2 cellular contexts compared by ENCODE assay signal in the genomic region with DNA sequence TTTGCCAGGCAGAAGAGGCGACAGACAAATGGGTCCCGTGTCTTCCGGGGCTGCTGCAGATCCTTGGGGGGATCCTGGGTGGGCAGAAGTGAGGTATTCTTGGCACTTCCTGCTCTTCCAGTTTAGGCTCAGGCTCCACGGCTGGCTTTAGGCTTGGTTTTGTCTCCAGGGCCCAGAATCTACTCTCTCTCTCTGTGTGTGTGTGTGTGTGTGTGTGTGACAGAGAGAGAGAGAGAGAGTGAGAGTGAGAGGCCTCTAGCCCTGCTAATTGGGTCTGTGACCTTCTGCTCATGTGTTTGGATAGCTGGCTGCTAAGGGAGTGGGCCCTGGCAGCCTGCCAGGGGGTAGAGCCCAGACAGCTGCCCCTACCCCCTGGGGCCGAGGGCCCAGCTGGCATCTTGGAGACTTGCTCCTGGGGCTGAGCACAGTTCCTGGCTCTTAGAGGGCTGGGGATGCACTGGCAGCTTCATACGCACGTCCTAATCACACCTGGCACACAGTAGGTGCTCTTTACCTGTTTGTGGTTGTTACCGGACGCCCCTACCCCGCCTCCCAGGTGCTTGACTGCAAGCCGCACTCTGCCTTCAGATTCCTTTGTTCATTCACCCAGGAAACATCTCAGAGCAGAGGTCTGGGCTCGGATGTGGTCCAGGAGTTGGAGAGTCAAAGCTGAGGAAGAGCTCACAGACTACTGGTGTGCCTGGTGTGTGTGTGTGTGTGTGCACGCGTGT.
TF ChIP-seq lines count a peak whose summit lies in the region.

No MANE protein-coding gene starts in this region.

TF ChIP-seq in WTC11, 78 proteins besides CTCF, POLR2A, EP300 and RAD21:
- TF ChIP-seq, protein P1, sequence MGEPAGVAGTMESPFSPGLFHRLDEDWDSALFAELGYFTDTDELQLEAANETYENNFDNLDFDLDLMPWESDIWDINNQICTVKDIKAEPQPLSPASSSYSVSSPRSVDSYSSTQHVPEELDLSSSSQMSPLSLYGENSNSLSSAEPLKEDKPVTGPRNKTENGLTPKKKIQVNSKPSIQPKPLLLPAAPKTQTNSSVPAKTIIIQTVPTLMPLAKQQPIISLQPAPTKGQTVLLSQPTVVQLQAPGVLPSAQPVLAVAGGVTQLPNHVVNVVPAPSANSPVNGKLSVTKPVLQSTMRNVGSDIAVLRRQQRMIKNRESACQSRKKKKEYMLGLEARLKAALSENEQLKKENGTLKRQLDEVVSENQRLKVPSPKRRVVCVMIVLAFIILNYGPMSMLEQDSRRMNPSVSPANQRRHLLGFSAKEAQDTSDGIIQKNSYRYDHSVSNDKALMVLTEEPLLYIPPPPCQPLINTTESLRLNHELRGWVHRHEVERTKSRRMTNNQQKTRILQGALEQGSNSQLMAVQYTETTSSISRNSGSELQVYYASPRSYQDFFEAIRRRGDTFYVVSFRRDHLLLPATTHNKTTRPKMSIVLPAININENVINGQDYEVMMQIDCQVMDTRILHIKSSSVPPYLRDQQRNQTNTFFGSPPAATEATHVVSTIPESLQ (CRISPR knock-in tag; IDR thresholded peaks at IDR 0.05) = no peak
- TF ChIP-seq, protein P2, sequence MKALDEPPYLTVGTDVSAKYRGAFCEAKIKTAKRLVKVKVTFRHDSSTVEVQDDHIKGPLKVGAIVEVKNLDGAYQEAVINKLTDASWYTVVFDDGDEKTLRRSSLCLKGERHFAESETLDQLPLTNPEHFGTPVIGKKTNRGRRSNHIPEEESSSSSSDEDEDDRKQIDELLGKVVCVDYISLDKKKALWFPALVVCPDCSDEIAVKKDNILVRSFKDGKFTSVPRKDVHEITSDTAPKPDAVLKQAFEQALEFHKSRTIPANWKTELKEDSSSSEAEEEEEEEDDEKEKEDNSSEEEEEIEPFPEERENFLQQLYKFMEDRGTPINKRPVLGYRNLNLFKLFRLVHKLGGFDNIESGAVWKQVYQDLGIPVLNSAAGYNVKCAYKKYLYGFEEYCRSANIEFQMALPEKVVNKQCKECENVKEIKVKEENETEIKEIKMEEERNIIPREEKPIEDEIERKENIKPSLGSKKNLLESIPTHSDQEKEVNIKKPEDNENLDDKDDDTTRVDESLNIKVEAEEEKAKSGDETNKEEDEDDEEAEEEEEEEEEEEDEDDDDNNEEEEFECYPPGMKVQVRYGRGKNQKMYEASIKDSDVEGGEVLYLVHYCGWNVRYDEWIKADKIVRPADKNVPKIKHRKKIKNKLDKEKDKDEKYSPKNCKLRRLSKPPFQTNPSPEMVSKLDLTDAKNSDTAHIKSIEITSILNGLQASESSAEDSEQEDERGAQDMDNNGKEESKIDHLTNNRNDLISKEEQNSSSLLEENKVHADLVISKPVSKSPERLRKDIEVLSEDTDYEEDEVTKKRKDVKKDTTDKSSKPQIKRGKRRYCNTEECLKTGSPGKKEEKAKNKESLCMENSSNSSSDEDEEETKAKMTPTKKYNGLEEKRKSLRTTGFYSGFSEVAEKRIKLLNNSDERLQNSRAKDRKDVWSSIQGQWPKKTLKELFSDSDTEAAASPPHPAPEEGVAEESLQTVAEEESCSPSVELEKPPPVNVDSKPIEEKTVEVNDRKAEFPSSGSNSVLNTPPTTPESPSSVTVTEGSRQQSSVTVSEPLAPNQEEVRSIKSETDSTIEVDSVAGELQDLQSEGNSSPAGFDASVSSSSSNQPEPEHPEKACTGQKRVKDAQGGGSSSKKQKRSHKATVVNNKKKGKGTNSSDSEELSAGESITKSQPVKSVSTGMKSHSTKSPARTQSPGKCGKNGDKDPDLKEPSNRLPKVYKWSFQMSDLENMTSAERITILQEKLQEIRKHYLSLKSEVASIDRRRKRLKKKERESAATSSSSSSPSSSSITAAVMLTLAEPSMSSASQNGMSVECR (CRISPR knock-in tag; IDR thresholded peaks at IDR 0.05; ENCODE audit: borderline replicate concordance) = no peak
- no peak for TF ChIP-seq SMAD3 (CRISPR knock-in tag; IDR thresholded peaks at IDR 0.05; ENCODE audit: borderline replicate concordance)
- no peak for TF ChIP-seq ETV6 (CRISPR knock-in tag; IDR thresholded peaks at IDR 0.05)
- TF ChIP-seq ZBTB21 (CRISPR knock-in tag; IDR thresholded peaks at IDR 0.05; ENCODE audit: borderline replicate concordance) = no peak
- TF ChIP-seq, protein P3, sequence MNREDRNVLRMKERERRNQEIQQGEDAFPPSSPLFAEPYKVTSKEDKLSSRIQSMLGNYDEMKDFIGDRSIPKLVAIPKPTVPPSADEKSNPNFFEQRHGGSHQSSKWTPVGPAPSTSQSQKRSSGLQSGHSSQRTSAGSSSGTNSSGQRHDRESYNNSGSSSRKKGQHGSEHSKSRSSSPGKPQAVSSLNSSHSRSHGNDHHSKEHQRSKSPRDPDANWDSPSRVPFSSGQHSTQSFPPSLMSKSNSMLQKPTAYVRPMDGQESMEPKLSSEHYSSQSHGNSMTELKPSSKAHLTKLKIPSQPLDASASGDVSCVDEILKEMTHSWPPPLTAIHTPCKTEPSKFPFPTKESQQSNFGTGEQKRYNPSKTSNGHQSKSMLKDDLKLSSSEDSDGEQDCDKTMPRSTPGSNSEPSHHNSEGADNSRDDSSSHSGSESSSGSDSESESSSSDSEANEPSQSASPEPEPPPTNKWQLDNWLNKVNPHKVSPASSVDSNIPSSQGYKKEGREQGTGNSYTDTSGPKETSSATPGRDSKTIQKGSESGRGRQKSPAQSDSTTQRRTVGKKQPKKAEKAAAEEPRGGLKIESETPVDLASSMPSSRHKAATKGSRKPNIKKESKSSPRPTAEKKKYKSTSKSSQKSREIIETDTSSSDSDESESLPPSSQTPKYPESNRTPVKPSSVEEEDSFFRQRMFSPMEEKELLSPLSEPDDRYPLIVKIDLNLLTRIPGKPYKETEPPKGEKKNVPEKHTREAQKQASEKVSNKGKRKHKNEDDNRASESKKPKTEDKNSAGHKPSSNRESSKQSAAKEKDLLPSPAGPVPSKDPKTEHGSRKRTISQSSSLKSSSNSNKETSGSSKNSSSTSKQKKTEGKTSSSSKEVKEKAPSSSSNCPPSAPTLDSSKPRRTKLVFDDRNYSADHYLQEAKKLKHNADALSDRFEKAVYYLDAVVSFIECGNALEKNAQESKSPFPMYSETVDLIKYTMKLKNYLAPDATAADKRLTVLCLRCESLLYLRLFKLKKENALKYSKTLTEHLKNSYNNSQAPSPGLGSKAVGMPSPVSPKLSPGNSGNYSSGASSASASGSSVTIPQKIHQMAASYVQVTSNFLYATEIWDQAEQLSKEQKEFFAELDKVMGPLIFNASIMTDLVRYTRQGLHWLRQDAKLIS (CRISPR knock-in tag; IDR thresholded peaks at IDR 0.05; ENCODE audit: borderline replicate concordance) = no peak
- TF ChIP-seq, protein P4, sequence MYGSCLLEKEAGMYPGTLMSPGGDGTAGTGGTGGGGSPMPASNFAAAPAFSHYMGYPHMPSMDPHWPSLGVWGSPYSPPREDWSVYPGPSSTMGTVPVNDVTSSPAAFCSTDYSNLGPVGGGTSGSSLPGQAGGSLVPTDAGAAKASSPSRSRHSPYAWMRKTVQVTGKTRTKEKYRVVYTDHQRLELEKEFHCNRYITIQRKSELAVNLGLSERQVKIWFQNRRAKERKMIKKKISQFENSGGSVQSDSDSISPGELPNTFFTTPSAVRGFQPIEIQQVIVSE (CRISPR knock-in tag; IDR thresholded peaks at IDR 0.05; ENCODE audit: borderline replicate concordance) = no peak
- no peak for TF ChIP-seq SOX15 (CRISPR knock-in tag; IDR thresholded peaks at IDR 0.05)
- no peak for TF ChIP-seq ATF1 (CRISPR knock-in tag; IDR thresholded peaks at IDR 0.05)
TF ChIP-seq in WTC11: peak in this region for 0.

TF ChIP-seq in HEK293T, 16 proteins besides CTCF, POLR2A, EP300 and RAD21 (continued from another document):
- no peak for TF ChIP-seq LEF1 (IDR thresholded peaks at IDR 0.05; ENCODE audit: borderline replicate concordance)
- no peak for TF ChIP-seq SP1 (IDR thresholded peaks at IDR 0.05)
- no peak for TF ChIP-seq FOXM1 (IDR thresholded peaks at IDR 0.05; ENCODE audit: borderline replicate concordance)
